Comparison of ENCODE assay signal across 8 cellular contexts in the genomic region with DNA sequence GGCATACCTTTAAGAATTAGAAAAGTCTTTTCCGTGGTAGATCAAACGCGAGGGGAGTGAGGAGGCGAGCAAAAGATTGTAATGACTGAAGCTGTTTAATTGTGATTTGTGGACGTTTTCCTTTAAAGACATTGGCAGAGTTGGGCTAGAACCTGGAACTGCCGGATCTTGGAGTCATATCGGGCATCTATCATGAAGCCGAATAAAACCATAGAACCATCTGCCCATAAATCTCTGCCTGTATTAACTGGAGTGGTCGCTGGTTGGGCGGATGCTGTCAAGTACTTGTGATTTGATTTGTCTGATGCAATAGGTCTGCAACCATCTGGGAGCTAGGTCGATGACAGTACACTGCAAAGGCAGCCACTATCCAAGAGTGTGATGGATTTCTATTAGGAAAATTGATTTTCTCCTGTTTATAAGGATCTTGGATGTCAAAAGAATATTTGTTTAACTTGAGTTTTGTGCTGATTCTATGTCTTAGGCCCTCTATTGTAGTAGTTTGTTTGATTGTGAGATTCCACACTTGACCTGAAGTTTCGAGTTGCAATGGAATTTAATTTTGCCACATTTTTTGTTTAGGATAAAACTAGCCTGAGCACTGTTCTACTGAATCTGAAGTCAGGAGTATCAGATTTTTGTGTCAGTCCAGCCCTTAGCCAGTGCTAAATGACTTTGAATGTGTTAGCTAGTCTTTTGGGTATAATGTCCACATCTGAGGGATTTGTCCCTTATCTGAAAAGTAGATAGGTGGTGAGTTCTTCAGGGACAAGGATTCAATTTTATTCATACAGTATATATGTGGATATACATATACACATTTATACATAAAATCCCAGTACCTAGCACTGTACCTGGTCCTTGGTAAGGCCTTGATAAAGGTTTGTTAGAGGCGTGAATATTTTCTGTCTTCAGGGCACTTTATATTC. TPM values are rescaled to one million over a fixed set of nuclear protein-coding genes. Genes with fewer than 3 reads are reported as not detected.
DNase-seq lines count a peak whose midpoint lies in the region; ATAC-seq and TF ChIP-seq lines count a peak whose summit lies in the region.

No MANE protein-coding gene starts in this region.

- peak overlapping the region; percentile 87 for H3K4me3 ChIP-seq in PC-9
- peak overlapping the region; percentile 40 to 99 (median 90) for H3K4me3 ChIP-seq in heart left ventricle

- whole genome bisulfite sequencing in heart left ventricle, 4 donors: 10 to 14% (median 11%) methylated on average over 13 of the region's 13 CpGs

- TF ChIP-seq CTCF in PC-9 (conservative IDR thresholded peaks at IDR 0.05) (no peak), heart left ventricle (IDR thresholded peaks at IDR 0.05) (no peak), progenitor cell of endocrine pancreas (IDR thresholded peaks at IDR 0.05; ENCODE audit: unreplicated experiment) (no peak)

- H3K9me3 ChIP-seq in PC-9 (ENCODE audit: insufficient read depth, low read depth): no peaks in the 10 kb centered on the region
- H3K9me3 ChIP-seq in heart left ventricle: peaks cover 0 to 3% (median 0%) of the 10 kb centered on the region in 12 donors

- peaks cover 37% of the 10 kb centered on the region for H3K36me3 ChIP-seq in PC-9 (ENCODE audit: low read depth)
- peaks cover 0 to 19% (median 0%) of the 10 kb centered on the region in 9 donors for H3K36me3 ChIP-seq in heart left ventricle

- CTCF ChIA-PET in PC-9 (lab: Charles Lee): interaction anchor here (0.7 to 0.8 kb wide), 2 partner anchors 16 to 319 kb away, joined by 3 to 4 read pairs; no protein-coding TSS in a partner anchor

- peaks cover 24% of the 10 kb centered on the region; the same call in 1 of the 2 replicates for H3F3A ChIP-seq in PC-9 (ENCODE audit: insufficient read depth, low read depth)

- DNase-seq in DMS53 treated with DMSO at 0.1 percent for 48 hours (lab: John Stamatoyannopoulos, UW; ENCODE audit: unreplicated experiment) (peak; percentile 68), HuH-7 (ENCODE audit: low spot score) (peak; percentile 56), PC-9 (peak; percentile 25 to 80), heart left ventricle (peak in 3 of 5 donors; percentile 29 to 48 (median 37)), progenitor cell of endocrine pancreas (ENCODE audit: low spot score, unreplicated experiment) (no peak)
- DNase-seq in effector CD8-positive, alpha-beta T cell (lab: John Stamatoyannopoulos, UW): no peak

- H3K4me3 Mint-ChIP-seq in activated naive CD8-positive, alpha-beta T cell: peak overlapping the region; percentile 98
- H3K4me3 Mint-ChIP-seq in progenitor cell of endocrine pancreas (ENCODE audit: low read depth): peak overlapping the region; percentile 98

- no peaks in the 10 kb centered on the region for H3K27me3 Mint-ChIP-seq in activated naive CD8-positive, alpha-beta T cell
- H3K27me3 Mint-ChIP-seq in progenitor cell of endocrine pancreas: no peaks in the 10 kb centered on the region

- POLR2A ChIA-PET in PC-9 (lab: Charles Lee; ENCODE audit: unreplicated experiment): interaction anchor here (0.5 to 0.9 kb wide), 4 partner anchors 9 to 1230 kb away, joined by 3 to 29 read pairs (median 6); a partner anchor contains a TSS

- peak overlapping the region; percentile 94 for H3K27ac Mint-ChIP-seq in activated naive CD8-positive, alpha-beta T cell
- peak overlapping the region; percentile 97 for H3K27ac Mint-ChIP-seq in progenitor cell of endocrine pancreas

- H3K9me2 ChIP-seq in PC-9 (ENCODE audit: insufficient read depth): no peaks in the 10 kb centered on the region

- peaks cover 32% of the 10 kb centered on the region for H3K4me1 ChIP-seq in PC-9 (replicated peaks; ENCODE audit: insufficient read depth)
- H3K4me1 ChIP-seq in heart left ventricle: peaks cover 0 to 43% (median 24%) of the 10 kb centered on the region in 12 donors

- no TSS peak for BruUV-seq in PC-9 (replicated peaks; lab: Mats Ljungman, UMichigan)

- peaks cover 13% of the 10 kb centered on the region for H3K36me3 Mint-ChIP-seq in activated naive CD8-positive, alpha-beta T cell
- H3K36me3 Mint-ChIP-seq in progenitor cell of endocrine pancreas (ENCODE audit: insufficient read depth): peaks cover 3% of the 10 kb centered on the region

- peaks cover 39% of the 10 kb centered on the region for H3K4me1 Mint-ChIP-seq in activated naive CD8-positive, alpha-beta T cell (ENCODE audit: low read depth)
- peaks cover 21% of the 10 kb centered on the region for H3K4me1 Mint-ChIP-seq in progenitor cell of endocrine pancreas (ENCODE audit: low read depth)

- peak overlapping the region; percentile 72; the same call in 1 of the 2 replicates for H2AFZ ChIP-seq in PC-9

- TF ChIP-seq POLR2A in heart left ventricle (IDR thresholded peaks at IDR 0.05): no peak

- H3K79me2 ChIP-seq in PC-9 (ENCODE audit: low read depth): peaks cover 58% of the 10 kb centered on the region

- intact Hi-C loops in PC-9 (cut with micrococcal nuclease; ENCODE audit: unreplicated experiment) (loop anchor here (2.0 kb wide), 1 partner anchor 18 kb away; no protein-coding TSS in a partner anchor), heart left ventricle (cut with DNase I) (loop anchor here in 1 of 10 donors (5.0 kb wide), 1 partner anchor 103 kb away; a partner anchor contains a TSS)

- peak in 3 of 4 donors; percentile 53 to 75 (median 59) for ATAC-seq in heart left ventricle
- no peak for ATAC-seq in HG03159 (IDR thresholded peaks at IDR 0.05; ENCODE audit: unreplicated experiment)

- peaks cover 23% of the 10 kb centered on the region for H4K20me1 ChIP-seq in PC-9 (ENCODE audit: insufficient read depth)

- peak overlapping the region; percentile 93 for H3K4me2 ChIP-seq in PC-9

- no peaks in the 10 kb centered on the region for H3K27me3 ChIP-seq in PC-9 (ENCODE audit: insufficient read depth, low read depth)
- no peaks in the 10 kb centered on the region for H3K27me3 ChIP-seq in heart left ventricle

- no peaks in the 10 kb centered on the region for H3K9me3 Mint-ChIP-seq in activated naive CD8-positive, alpha-beta T cell (ENCODE audit: low read depth)
- H3K9me3 Mint-ChIP-seq in progenitor cell of endocrine pancreas (ENCODE audit: low read depth): no peaks in the 10 kb centered on the region

- H3K27ac ChIP-seq in PC-9 (peak overlapping the region; percentile 91), heart left ventricle (peak overlapping the region; percentile 77 to 96 (median 91))

RNA-seq across cellular contexts. Expression of a gene that starts 1.2 kb away (rescaled TPM):
- total RNA-seq in PC-9 (2021) (206 and 279 TPM in 2 replicates), heart left ventricle (100 to 1,000 TPM in 6 of 9 donors, 10 to 100 TPM in 3; 88.5 to 113 (median 102) TPM), progenitor cell of endocrine pancreas (135 TPM in 2 replicates)
- 100 to 1,000 TPM in 1 of 2 donors, 10 to 100 TPM in 1; 41.1 to 179 TPM for polyA plus RNA-seq in heart left ventricle

RNA-seq across cellular contexts. Expression of a gene that starts 34.4 kb away (rescaled TPM):
- 19.0 and 19.5 TPM in 2 replicates for total RNA-seq in PC-9 (2021)
- 10 to 100 TPM in 1 of 9 donors, 1 to 10 TPM in 8; 2.5 to 11.9 (median 8.6) TPM for total RNA-seq in heart left ventricle
- 1 to 10 TPM; 1.6 to 2.1 TPM for polyA plus RNA-seq in heart left ventricle
- total RNA-seq in progenitor cell of endocrine pancreas: 33.7 and 38.7 TPM in 2 replicates

Comparison
In these comparisons a context has a peak if more than half of its experiments do, and no peak if none do; other contexts are left out.
1. DNase-seq: peak in DMS53 treated with DMSO at 0.1 percent for 48 hours (single experiment), HuH-7 (single experiment), PC-9 (2 of 2) and heart left ventricle (3 of 5); none in progenitor cell of endocrine pancreas (single experiment) and effector CD8-positive, alpha-beta T cell (single experiment).